ENCODE assay signal across 8 cellular contexts in the genomic region with DNA sequence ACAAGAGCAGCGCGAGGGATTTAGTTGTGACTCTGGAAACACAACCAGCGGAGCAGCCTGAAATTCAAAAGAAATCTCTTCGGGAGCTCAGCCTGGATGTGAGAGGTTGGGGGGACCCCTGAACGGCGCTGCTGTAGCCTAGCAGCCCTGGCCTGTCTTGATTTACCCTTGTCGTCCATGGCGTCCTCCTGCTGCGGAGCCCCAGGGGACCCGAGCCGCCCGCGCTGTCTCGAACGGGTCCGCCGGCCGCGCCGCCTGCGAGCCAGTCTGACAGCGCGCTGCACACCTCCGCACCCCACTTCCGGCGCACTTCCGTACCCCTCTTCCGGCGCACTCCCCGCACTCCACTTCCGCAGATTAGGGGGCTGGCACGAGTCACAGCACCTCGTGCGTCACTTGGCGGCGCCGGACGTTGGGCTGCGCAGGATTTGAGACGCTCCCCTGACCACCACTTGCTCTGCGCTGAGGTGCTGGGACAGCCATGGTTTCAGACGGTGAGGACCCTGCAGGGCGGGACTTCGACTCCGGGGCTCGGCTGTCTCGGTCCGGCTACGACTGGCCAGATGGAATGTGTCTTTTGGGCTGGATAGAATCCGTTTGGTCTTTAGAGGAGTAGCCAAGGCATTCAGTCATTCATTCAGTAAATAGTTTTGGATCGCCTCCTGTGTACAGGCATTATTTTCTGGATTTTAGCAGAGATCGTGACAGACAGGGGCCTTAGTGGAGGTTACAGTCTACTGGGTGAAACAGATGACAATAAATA. TPM values are rescaled to one million over a fixed set of nuclear protein-coding genes. Genes with fewer than 3 reads are reported as not detected.
A peak's percentile ranks its signal among the peaks of the same experiment; 100 is the strongest.
DNase-seq lines count a peak whose midpoint lies in the region; ATAC-seq and TF ChIP-seq lines count a peak whose summit lies in the region.

A gene (minus strand): TSS at position 308 of the 763 bp plus-strand sequence. CDS start 129 bp downstream, at position 179.
A gene (plus strand): TSS at position 451 of the 763 bp plus-strand sequence. CDS start 31 bp downstream, at position 482.

- H3K27me3 ChIP-seq in SK-N-SH (ENCODE audit: insufficient read depth) = no peaks in the 10 kb centered on the region
- H3K27me3 ChIP-seq in suprapubic skin = no peaks in the 10 kb centered on the region

- H3K27ac ChIP-seq in SK-N-SH (ENCODE audit: low read depth in 2 of 2, low read length in 1 of 2) (peak within 1 kb of the TSS; percentile 77 to 80), suprapubic skin (peak within 1 kb of the TSS; percentile 84)

- H3K4me2 ChIP-seq in SK-N-SH = peak within 1 kb of the TSS; percentile 88

- H2AFZ ChIP-seq in SK-N-SH (ENCODE audit: low read depth) = peak within 1 kb of the TSS; percentile 86; the same call in 1 of the 2 replicates

- TF ChIP-seq CTCF in SK-N-SH (IDR thresholded peaks at IDR 0.05) (no peak), suprapubic skin (IDR thresholded peaks at IDR 0.05) (no peak)

- peaks cover 79% of the 10 kb centered on the region for H3K79me2 ChIP-seq in SK-N-SH (ENCODE audit: insufficient read depth)

- no peaks in the 10 kb centered on the region for H3F3A ChIP-seq in SK-N-SH (replicated peaks; ENCODE audit: insufficient read depth)

- H3K9me3 ChIP-seq in SK-N-SH = no peaks in the 10 kb centered on the region
- no peaks in the 10 kb centered on the region for H3K9me3 ChIP-seq in suprapubic skin

- TF ChIP-seq RAD21 in SK-N-SH (IDR thresholded peaks at IDR 0.05; ENCODE audit: low read length) = no peak

- H4K20me1 ChIP-seq in SK-N-SH (ENCODE audit: insufficient read depth) = no peaks in the 10 kb centered on the region

- H3K4me3 ChIP-seq in SK-N-SH (ENCODE audit: low read depth in 2 of 2, low read length in 1 of 2) = peak within 1 kb of the TSS; percentile 86 to 98
- H3K4me3 ChIP-seq in suprapubic skin = peak within 1 kb of the TSS; percentile 83

- POLR2A ChIA-PET in SK-N-SH (lab: Yijun Ruan, JAX) = interaction anchor here (0.8 to 1.5 kb wide), 2 partner anchors 401 to 628 kb away, joined by 3 to 4 read pairs; a partner anchor contains a TSS

- H3K4me1 ChIP-seq in SK-N-SH (ENCODE audit: control insufficient read depth in 1 of 2, insufficient read depth in 2 of 2, low read depth in 1 of 2, low read length in 1 of 2) = peaks cover 4 to 9% of the 10 kb centered on the region in 2 experiments; a peak in 3 of 4 replicates
- peaks cover 19% of the 10 kb centered on the region for H3K4me1 ChIP-seq in suprapubic skin

- CTCF ChIA-PET in SK-N-SH (lab: Yijun Ruan, JAX) = interaction anchor here (0.7 to 0.9 kb wide), 2 partner anchors 38 to 158 kb away, joined by 3 read pairs; a partner anchor contains a TSS

- TF ChIP-seq POLR2A in suprapubic skin (IDR thresholded peaks at IDR 0.05) = peak in 1 of 2 donors; percentile 75

- TF ChIP-seq EP300 in SK-N-SH (IDR thresholded peaks at IDR 0.05; ENCODE audit: borderline replicate concordance in 1 of 2, low read depth in 1 of 2, low read length in 1 of 2) (no peak), suprapubic skin (IDR thresholded peaks at IDR 0.05) (no peak)

- DNase-seq in GM04504 (ENCODE audit: low read depth) = peak; percentile 91
- peak; percentile 93 for DNase-seq in NCI-H1048 (lab: John Stamatoyannopoulos, UW)
- peak; percentile 97 for DNase-seq in SK-N-SH
- DNase-seq in activated naive CD4-positive, alpha-beta T cell treated with anti-CD3 and anti-CD28 coated beads, Interleukin-2, amount 50 U/mL, for 16 hours = peak; percentile 96
- DNase-seq in germinal center (ENCODE audit: low spot score) = peak; percentile 98
- DNase-seq in nucleus accumbens (lab: John Stamatoyannopoulos, UW) = peak; percentile 15 to 99 (median 94)
- DNase-seq in suprapubic skin (ENCODE audit: low spot score in 2 of 2) = peak; percentile 97

- peak; percentile 95 for ATAC-seq in HG02571 (IDR thresholded peaks at IDR 0.05; ENCODE audit: unreplicated experiment)

- H3K9ac ChIP-seq in SK-N-SH = peak within 1 kb of the TSS; percentile 97

- H3K9me2 ChIP-seq in SK-N-SH = no peaks in the 10 kb centered on the region

- H3K36me3 ChIP-seq in SK-N-SH (replicated peaks in 1 of 2; ENCODE audit: control insufficient read depth in 1 of 2, insufficient read depth in 2 of 2, low read length in 1 of 2) (peaks cover 23 to 29% of the 10 kb centered on the region in 2 experiments), suprapubic skin (peaks cover 38% of the 10 kb centered on the region)

- WGBS in SK-N-SH (ENCODE audit: low lambda C conversion rate) = 0% methylated on average over 12 of the region's 52 CpGs
- 1% methylated on average over 35 of the region's 52 CpGs for WGBS in suprapubic skin

TF ChIP-seq in SK-N-SH, 30 proteins besides CTCF, POLR2A, EP300 and RAD21 (continues in another document):
- TF ChIP-seq, protein P1, sequence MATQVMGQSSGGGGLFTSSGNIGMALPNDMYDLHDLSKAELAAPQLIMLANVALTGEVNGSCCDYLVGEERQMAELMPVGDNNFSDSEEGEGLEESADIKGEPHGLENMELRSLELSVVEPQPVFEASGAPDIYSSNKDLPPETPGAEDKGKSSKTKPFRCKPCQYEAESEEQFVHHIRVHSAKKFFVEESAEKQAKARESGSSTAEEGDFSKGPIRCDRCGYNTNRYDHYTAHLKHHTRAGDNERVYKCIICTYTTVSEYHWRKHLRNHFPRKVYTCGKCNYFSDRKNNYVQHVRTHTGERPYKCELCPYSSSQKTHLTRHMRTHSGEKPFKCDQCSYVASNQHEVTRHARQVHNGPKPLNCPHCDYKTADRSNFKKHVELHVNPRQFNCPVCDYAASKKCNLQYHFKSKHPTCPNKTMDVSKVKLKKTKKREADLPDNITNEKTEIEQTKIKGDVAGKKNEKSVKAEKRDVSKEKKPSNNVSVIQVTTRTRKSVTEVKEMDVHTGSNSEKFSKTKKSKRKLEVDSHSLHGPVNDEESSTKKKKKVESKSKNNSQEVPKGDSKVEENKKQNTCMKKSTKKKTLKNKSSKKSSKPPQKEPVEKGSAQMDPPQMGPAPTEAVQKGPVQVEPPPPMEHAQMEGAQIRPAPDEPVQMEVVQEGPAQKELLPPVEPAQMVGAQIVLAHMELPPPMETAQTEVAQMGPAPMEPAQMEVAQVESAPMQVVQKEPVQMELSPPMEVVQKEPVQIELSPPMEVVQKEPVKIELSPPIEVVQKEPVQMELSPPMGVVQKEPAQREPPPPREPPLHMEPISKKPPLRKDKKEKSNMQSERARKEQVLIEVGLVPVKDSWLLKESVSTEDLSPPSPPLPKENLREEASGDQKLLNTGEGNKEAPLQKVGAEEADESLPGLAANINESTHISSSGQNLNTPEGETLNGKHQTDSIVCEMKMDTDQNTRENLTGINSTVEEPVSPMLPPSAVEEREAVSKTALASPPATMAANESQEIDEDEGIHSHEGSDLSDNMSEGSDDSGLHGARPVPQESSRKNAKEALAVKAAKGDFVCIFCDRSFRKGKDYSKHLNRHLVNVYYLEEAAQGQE (IDR thresholded peaks at IDR 0.05; ENCODE audit: low read depth, low read length) = peak; percentile 51; the same call in 1 of the 2 replicates
- TF ChIP-seq YY1 (IDR thresholded peaks at IDR 0.05; ENCODE audit: low read depth) (peak; percentile 82), NFIC (IDR thresholded peaks at IDR 0.05; ENCODE audit: borderline replicate concordance) (peak; percentile 18; the same call in 1 of the 2 replicates), JUND (IDR thresholded peaks at IDR 0.05) (no peak), TEAD4 (IDR thresholded peaks at IDR 0.05; ENCODE audit: borderline replicate concordance, insufficient read depth) (no peak), TCF12 (IDR thresholded peaks at IDR 0.05) (peak; percentile 25; the same call in 1 of the 2 replicates), NRF1 (IDR thresholded peaks at IDR 0.05; ENCODE audit: low read depth, low read length) (peak; percentile 44; the same call in 1 of the 2 replicates), RFX5 (IDR thresholded peaks at IDR 0.05; ENCODE audit: low read length) (no peak), TAF1 (IDR thresholded peaks at IDR 0.05; ENCODE audit: borderline replicate concordance, low read depth, low read length) (peak; percentile 96), FOXJ3 (CRISPR knock-in tag; IDR thresholded peaks at IDR 0.05) (peak; percentile 85), CHD2 (IDR thresholded peaks at IDR 0.05; ENCODE audit: low read length, partially characterized antibody) (peak; percentile 89), RXRA (IDR thresholded peaks at IDR 0.05; ENCODE audit: borderline replicate concordance, low read depth) (no peak), SIN3A (IDR thresholded peaks at IDR 0.05; ENCODE audit: borderline replicate concordance, low read depth, low read length) (peak; percentile 97), RCOR1 (IDR thresholded peaks at IDR 0.05; ENCODE audit: low read length) (no peak), MXI1 (IDR thresholded peaks at IDR 0.05; ENCODE audit: low read depth, low read length) (peak; percentile 99), POLR2AphosphoS5 (IDR thresholded peaks at IDR 0.05; ENCODE audit: low read depth, low read length) (peak; percentile 99), FOXM1 (IDR thresholded peaks at IDR 0.05; ENCODE audit: low read depth) (no peak)
- TF ChIP-seq, protein P2, sequence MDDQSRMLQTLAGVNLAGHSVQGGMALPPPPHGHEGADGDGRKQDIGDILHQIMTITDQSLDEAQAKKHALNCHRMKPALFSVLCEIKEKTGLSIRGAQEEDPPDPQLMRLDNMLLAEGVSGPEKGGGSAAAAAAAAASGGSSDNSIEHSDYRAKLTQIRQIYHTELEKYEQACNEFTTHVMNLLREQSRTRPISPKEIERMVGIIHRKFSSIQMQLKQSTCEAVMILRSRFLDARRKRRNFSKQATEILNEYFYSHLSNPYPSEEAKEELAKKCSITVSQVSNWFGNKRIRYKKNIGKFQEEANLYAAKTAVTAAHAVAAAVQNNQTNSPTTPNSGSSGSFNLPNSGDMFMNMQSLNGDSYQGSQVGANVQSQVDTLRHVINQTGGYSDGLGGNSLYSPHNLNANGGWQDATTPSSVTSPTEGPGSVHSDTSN (IDR thresholded peaks at IDR 0.05) = no peak

RNA-seq across cellular contexts. Expression of the first gene that starts in this region (rescaled TPM):
- 64.2 and 90.5 TPM in 2 replicates for polyA plus RNA-seq in SK-N-SH (2012; rRNA removed)
- 85.2 and 94.4 TPM in 2 replicates for polyA plus RNA-seq in SK-N-SH (2012; cell fraction: cytosol; rRNA removed)
- polyA plus RNA-seq in SK-N-SH (2012; cell fraction: nucleus; rRNA removed) = 157 and 172 TPM in 2 replicates
- total RNA-seq in suprapubic skin = 100 to 1,000 TPM; 122 to 214 (median 188) TPM

RNA-seq across cellular contexts. Expression of the second gene that starts in this region (rescaled TPM):
- polyA plus RNA-seq in SK-N-SH (2012; rRNA removed) = 22.4 and 39.6 TPM in 2 replicates
- polyA plus RNA-seq in SK-N-SH (2012; cell fraction: cytosol; rRNA removed) = 40.4 and 41.3 TPM in 2 replicates
- 14.8 and 31.8 TPM in 2 replicates for polyA plus RNA-seq in SK-N-SH (2012; cell fraction: nucleus; rRNA removed)
- 10 to 100 TPM; 14.4 to 33.3 (median 23.3) TPM for total RNA-seq in suprapubic skin

Comparison
In these comparisons a context has a peak if more than half of its experiments do, and no peak if none do; other contexts are left out.
1. Peak in every context shown above with its lines: DNase-seq, ATAC-seq, H3K4me3 ChIP-seq and H3K27ac ChIP-seq.